ENCODE assay signal across 8 cellular contexts in the genomic region with DNA sequence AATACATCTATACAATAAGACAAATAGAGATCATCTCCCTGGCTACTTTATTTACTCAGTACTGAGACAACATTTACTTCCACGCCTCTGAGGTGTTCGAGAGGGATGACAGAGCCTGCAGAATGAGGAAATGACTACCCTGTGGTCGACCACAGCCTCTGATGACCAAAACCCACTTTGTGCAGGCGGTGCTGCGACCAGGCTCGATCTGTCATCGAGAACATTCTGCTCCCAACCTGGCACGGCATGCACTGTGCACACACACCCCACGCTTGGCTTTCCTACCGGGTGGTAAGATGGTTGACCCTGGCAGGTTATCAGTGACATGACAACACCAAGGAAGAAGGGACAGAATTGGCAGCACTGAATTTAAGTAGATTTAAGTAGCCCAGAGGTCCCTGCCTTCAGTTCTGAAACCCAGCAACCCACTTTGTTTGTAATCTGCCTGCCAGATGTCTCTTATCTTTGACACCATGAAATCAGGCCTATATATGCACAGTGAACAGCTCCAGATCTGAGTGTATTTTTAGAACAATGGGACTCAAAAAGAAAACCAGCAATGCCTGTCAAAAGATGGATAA. TPM values are rescaled to one million over a fixed set of nuclear protein-coding genes. Genes with fewer than 3 reads are reported as not detected.
DNase-seq lines count a peak whose midpoint lies in the region; ATAC-seq and FAIRE-seq lines count a peak whose summit lies in the region.

No MANE protein-coding gene starts in this region.

- peak; percentile 90 for FAIRE-seq in RCC 7860 (lab: Jason Lieb, UNC)

- peaks cover 30 to 45% of the 10 kb centered on the region in 2 donors for H3K36me3 Mint-ChIP-seq in activated naive CD4-positive, alpha-beta T cell treated with anti-CD3 and anti-CD28 coated beads, Interleukin-2, amount 50 U/mL, for 72 hours

- H3K27ac Mint-ChIP-seq in activated naive CD4-positive, alpha-beta T cell treated with anti-CD3 and anti-CD28 coated beads, Interleukin-2, amount 50 U/mL, for 72 hours: peak overlapping the region; percentile 88 to 96

- ATAC-seq in GM18868 (IDR thresholded peaks at IDR 0.05; ENCODE audit: unreplicated experiment) (peak; percentile 97), HG03095 (IDR thresholded peaks at IDR 0.05; ENCODE audit: unreplicated experiment) (peak; percentile 83)
- peak; percentile 91 to 92 for ATAC-seq in activated naive CD4-positive, alpha-beta T cell treated with anti-CD3 and anti-CD28 coated beads, Interleukin-2, amount 50 U/mL, for 72 hours

- DNase-seq in AG08395 (ENCODE audit: low spot score) (peak; percentile 83), RCC 7860 (ENCODE audit: low spot score) (peak; percentile 97), kidney glomerular epithelial cell (lab: John Stamatoyannopoulos, UW) (peak; percentile 74), NCI-H748 (lab: John Stamatoyannopoulos, UW; ENCODE audit: unreplicated experiment) (no peak)
- peak; percentile 68 to 72 for DNase-seq in activated naive CD4-positive, alpha-beta T cell treated with anti-CD3 and anti-CD28 coated beads, Interleukin-2, amount 50 U/mL, for 72 hours (ENCODE audit: low spot score in 2 of 2)
- DNase-seq in stimulated activated CD8-positive, alpha-beta memory T cell treated with anti-CD3 and anti-CD28 coated beads, Interleukin-4, amount 100 ng/mL, for 24 hours (ENCODE audit: low read depth): peak; percentile 43

- no peaks in the 10 kb centered on the region for H3K9me3 Mint-ChIP-seq in activated naive CD4-positive, alpha-beta T cell treated with anti-CD3 and anti-CD28 coated beads, Interleukin-2, amount 50 U/mL, for 72 hours

RNA-seq across cellular contexts. Expression of a gene that starts 42.6 kb away (rescaled TPM):
- 10 to 100 TPM; 36.1 to 40.2 TPM for total RNA-seq in activated naive CD4-positive, alpha-beta T cell treated with anti-CD3 and anti-CD28 coated beads, Interleukin-2, amount 50 U/mL, for 72 hours

RNA-seq across cellular contexts. Expression of a gene that starts 42.9 kb away (rescaled TPM):
- 10 to 100 TPM; 40.2 to 44.0 TPM for total RNA-seq in activated naive CD4-positive, alpha-beta T cell treated with anti-CD3 and anti-CD28 coated beads, Interleukin-2, amount 50 U/mL, for 72 hours
